1 cellular context compared by ENCODE assay signal in the genomic region with DNA sequence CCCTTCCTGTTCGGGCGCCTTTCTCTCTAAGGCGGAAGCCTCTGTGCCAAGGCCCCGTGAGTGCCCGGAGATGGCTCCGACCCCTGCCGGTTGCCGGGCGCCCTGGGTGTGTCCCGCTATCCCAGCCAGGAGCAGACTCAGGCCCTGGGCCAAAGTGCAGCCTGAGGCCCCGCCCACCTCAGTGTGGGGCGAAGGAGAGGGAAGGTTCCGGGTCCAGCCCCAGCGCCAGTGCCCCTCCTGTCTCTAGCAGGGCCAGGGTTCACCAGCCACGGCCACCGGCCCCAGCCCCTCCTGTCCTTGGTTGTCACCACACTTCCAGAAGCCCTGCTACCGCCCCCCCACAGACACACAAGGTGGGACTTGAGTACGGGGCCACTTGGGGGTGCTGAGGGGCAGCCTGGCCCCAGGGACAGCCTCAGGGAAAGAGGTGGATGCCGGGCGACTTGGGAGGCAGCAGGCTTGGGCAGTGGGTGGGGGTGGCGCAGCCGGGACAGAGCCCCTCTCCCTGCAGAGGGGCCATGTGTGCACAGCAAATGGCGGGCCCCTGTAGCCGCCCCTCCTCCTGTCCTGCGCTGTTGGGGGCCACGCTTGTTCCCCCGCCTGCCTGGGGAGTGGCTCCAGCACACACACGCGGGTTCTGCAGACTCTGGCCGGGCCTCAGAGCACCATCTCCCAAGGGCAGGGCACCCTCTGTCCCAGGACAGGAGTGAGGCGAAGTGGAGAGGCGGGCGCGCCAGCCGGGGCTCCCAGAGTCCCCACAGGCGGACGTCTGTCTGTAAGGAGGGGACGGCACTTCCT.
TF ChIP-seq lines count a peak whose summit lies in the region.

No MANE protein-coding gene starts in this region.

TF ChIP-seq in HepG2, 621 proteins besides CTCF, POLR2A, EP300 and RAD21 (continued from another document and continues in another):
- TF ChIP-seq, protein P1, sequence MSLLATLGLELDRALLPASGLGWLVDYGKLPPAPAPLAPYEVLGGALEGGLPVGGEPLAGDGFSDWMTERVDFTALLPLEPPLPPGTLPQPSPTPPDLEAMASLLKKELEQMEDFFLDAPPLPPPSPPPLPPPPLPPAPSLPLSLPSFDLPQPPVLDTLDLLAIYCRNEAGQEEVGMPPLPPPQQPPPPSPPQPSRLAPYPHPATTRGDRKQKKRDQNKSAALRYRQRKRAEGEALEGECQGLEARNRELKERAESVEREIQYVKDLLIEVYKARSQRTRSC (CRISPR knock-in tag; IDR thresholded peaks at IDR 0.05; ENCODE audit: low read depth), result 0 out of 2 replicates have a peak, but pooled peaks have one; percentile 14
- TF ChIP-seq, protein P2, sequence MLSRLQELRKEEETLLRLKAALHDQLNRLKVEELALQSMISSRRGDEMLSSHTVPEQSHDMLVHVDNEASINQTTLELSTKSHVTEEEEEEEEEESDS (CRISPR knock-in tag; IDR thresholded peaks at IDR 0.05; ENCODE audit: borderline replicate concordance), result no peak
- TF ChIP-seq ZNF816 (CRISPR knock-in tag; IDR thresholded peaks at IDR 0.05; ENCODE audit: borderline replicate concordance) (peak; percentile 92), RFXANK (CRISPR knock-in tag; IDR thresholded peaks at IDR 0.05) (no peak), NRL (CRISPR knock-in tag; IDR thresholded peaks at IDR 0.05; ENCODE audit: borderline replicate concordance) (no peak; the same call in 1 of the 2 replicates), ZBTB20 (CRISPR knock-in tag; IDR thresholded peaks at IDR 0.05; ENCODE audit: borderline replicate concordance, low read depth) (peak; percentile 48; the same call in 1 of the 2 replicates), ZNF235 (CRISPR knock-in tag; IDR thresholded peaks at IDR 0.05; ENCODE audit: borderline replicate concordance) (no peak), TGIF2 (CRISPR knock-in tag; IDR thresholded peaks at IDR 0.05) (0 out of 2 replicates have a peak, but pooled peaks have one; percentile 18), SNRNP70 (IDR thresholded peaks at IDR 0.05; ENCODE audit: low read depth, low read length) (no peak), SMAD9 (CRISPR knock-in tag; IDR thresholded peaks at IDR 0.05) (no peak), FOSL1 (CRISPR knock-in tag; IDR thresholded peaks at IDR 0.05; ENCODE audit: borderline replicate concordance) (no peak), SNAPC2 (CRISPR knock-in tag; IDR thresholded peaks at IDR 0.05) (peak; percentile 71; the same call in 1 of the 2 replicates), MAFK (conservative IDR thresholded peaks at IDR 0.05 in 1 of 2, IDR thresholded peaks at IDR 0.05 in 1 of 2; ENCODE audit: low read length in 2 of 2) (no peak), HOXD1 (CRISPR knock-in tag; IDR thresholded peaks at IDR 0.05) (peak; percentile 69; the same call in 1 of the 2 replicates), MAFG (CRISPR knock-in tag; IDR thresholded peaks at IDR 0.05) (no peak), SMYD3 (CRISPR knock-in tag; IDR thresholded peaks at IDR 0.05) (no peak), ZNF296 (CRISPR knock-in tag; conservative IDR thresholded peaks at IDR 0.05) (no peak; the same call in 1 of the 2 replicates), ZSCAN12 (CRISPR knock-in tag; IDR thresholded peaks at IDR 0.05) (peak; percentile 24; the same call in 1 of the 2 replicates), ONECUT2 (CRISPR knock-in tag; IDR thresholded peaks at IDR 0.05) (no peak), ZNF782 (CRISPR knock-in tag; IDR thresholded peaks at IDR 0.05; ENCODE audit: borderline replicate concordance) (no peak), GTF2F1 (IDR thresholded peaks at IDR 0.05; ENCODE audit: low read length) (no peak), ZNF552 (CRISPR knock-in tag; IDR thresholded peaks at IDR 0.05; ENCODE audit: borderline replicate concordance) (0 out of 2 replicates have a peak, but pooled peaks have one; percentile 23), ISX (CRISPR knock-in tag; conservative IDR thresholded peaks at IDR 0.05) (no peak), RELA (CRISPR knock-in tag; IDR thresholded peaks at IDR 0.05) (0 out of 2 replicates have a peak, but pooled peaks have one; percentile 23), ZNF446 (CRISPR knock-in tag; IDR thresholded peaks at IDR 0.05) (no peak), ZNF282 (IDR thresholded peaks at IDR 0.05; ENCODE audit: partially characterized antibody) (no peak), BRCA1 (CRISPR knock-in tag; IDR thresholded peaks at IDR 0.05) (no peak), ZNF496 (CRISPR knock-in tag; IDR thresholded peaks at IDR 0.05; ENCODE audit: insufficient replicate concordance) (no peak), NFE2 (CRISPR knock-in tag; IDR thresholded peaks at IDR 0.05) (no peak), ARNT2 (CRISPR knock-in tag; IDR thresholded peaks at IDR 0.05; ENCODE audit: low read depth) (no peak)
- TF ChIP-seq, protein P3, sequence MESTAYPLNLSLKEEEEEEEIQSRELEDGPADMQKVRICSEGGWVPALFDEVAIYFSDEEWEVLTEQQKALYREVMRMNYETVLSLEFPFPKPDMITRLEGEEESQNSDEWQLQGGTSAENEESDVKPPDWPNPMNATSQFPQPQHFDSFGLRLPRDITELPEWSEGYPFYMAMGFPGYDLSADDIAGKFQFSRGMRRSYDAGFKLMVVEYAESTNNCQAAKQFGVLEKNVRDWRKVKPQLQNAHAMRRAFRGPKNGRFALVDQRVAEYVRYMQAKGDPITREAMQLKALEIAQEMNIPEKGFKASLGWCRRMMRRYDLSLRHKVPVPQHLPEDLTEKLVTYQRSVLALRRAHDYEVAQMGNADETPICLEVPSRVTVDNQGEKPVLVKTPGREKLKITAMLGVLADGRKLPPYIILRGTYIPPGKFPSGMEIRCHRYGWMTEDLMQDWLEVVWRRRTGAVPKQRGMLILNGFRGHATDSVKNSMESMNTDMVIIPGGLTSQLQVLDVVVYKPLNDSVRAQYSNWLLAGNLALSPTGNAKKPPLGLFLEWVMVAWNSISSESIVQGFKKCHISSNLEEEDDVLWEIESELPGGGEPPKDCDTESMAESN (CRISPR knock-in tag; conservative IDR thresholded peaks at IDR 0.05), result 0 out of 2 replicates have a peak, but pooled peaks have one; percentile 30
- TF ChIP-seq, protein P4, sequence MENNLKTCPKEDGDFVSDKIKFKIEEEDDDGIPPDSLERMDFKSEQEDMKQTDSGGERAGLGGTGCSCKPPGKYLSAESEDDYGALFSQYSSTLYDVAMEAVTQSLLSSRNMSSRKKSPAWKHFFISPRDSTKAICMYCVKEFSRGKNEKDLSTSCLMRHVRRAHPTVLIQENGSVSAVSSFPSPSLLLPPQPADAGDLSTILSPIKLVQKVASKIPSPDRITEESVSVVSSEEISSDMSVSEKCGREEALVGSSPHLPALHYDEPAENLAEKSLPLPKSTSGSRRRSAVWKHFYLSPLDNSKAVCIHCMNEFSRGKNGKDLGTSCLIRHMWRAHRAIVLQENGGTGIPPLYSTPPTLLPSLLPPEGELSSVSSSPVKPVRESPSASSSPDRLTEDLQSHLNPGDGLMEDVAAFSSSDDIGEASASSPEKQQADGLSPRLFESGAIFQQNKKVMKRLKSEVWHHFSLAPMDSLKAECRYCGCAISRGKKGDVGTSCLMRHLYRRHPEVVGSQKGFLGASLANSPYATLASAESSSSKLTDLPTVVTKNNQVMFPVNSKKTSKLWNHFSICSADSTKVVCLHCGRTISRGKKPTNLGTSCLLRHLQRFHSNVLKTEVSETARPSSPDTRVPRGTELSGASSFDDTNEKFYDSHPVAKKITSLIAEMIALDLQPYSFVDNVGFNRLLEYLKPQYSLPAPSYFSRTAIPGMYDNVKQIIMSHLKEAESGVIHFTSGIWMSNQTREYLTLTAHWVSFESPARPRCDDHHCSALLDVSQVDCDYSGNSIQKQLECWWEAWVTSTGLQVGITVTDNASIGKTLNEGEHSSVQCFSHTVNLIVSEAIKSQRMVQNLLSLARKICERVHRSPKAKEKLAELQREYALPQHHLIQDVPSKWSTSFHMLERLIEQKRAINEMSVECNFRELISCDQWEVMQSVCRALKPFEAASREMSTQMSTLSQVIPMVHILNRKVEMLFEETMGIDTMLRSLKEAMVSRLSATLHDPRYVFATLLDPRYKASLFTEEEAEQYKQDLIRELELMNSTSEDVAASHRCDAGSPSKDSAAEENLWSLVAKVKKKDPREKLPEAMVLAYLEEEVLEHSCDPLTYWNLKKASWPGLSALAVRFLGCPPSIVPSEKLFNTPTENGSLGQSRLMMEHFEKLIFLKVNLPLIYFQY (CRISPR knock-in tag; IDR thresholded peaks at IDR 0.05; ENCODE audit: borderline replicate concordance), result peak; percentile 20; the same call in 1 of the 2 replicates
- TF ChIP-seq, protein P5, sequence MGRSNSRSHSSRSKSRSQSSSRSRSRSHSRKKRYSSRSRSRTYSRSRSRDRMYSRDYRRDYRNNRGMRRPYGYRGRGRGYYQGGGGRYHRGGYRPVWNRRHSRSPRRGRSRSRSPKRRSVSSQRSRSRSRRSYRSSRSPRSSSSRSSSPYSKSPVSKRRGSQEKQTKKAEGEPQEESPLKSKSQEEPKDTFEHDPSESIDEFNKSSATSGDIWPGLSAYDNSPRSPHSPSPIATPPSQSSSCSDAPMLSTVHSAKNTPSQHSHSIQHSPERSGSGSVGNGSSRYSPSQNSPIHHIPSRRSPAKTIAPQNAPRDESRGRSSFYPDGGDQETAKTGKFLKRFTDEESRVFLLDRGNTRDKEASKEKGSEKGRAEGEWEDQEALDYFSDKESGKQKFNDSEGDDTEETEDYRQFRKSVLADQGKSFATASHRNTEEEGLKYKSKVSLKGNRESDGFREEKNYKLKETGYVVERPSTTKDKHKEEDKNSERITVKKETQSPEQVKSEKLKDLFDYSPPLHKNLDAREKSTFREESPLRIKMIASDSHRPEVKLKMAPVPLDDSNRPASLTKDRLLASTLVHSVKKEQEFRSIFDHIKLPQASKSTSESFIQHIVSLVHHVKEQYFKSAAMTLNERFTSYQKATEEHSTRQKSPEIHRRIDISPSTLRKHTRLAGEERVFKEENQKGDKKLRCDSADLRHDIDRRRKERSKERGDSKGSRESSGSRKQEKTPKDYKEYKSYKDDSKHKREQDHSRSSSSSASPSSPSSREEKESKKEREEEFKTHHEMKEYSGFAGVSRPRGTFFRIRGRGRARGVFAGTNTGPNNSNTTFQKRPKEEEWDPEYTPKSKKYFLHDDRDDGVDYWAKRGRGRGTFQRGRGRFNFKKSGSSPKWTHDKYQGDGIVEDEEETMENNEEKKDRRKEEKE (IDR thresholded peaks at IDR 0.05), result no peak
- TF ChIP-seq, protein P6, sequence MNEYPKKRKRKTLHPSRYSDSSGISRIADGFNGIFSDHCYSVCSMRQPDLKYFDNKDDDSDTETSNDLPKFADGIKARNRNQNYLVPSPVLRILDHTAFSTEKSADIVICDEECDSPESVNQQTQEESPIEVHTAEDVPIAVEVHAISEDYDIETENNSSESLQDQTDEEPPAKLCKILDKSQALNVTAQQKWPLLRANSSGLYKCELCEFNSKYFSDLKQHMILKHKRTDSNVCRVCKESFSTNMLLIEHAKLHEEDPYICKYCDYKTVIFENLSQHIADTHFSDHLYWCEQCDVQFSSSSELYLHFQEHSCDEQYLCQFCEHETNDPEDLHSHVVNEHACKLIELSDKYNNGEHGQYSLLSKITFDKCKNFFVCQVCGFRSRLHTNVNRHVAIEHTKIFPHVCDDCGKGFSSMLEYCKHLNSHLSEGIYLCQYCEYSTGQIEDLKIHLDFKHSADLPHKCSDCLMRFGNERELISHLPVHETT (CRISPR knock-in tag; conservative IDR thresholded peaks at IDR 0.05), result peak; percentile 68; the same call in 1 of the 2 replicates
- TF ChIP-seq, protein P7, sequence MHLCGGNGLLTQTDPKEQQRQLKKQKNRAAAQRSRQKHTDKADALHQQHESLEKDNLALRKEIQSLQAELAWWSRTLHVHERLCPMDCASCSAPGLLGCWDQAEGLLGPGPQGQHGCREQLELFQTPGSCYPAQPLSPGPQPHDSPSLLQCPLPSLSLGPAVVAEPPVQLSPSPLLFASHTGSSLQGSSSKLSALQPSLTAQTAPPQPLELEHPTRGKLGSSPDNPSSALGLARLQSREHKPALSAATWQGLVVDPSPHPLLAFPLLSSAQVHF (CRISPR knock-in tag; IDR thresholded peaks at IDR 0.05), result no peak
- TF ChIP-seq, protein P8, sequence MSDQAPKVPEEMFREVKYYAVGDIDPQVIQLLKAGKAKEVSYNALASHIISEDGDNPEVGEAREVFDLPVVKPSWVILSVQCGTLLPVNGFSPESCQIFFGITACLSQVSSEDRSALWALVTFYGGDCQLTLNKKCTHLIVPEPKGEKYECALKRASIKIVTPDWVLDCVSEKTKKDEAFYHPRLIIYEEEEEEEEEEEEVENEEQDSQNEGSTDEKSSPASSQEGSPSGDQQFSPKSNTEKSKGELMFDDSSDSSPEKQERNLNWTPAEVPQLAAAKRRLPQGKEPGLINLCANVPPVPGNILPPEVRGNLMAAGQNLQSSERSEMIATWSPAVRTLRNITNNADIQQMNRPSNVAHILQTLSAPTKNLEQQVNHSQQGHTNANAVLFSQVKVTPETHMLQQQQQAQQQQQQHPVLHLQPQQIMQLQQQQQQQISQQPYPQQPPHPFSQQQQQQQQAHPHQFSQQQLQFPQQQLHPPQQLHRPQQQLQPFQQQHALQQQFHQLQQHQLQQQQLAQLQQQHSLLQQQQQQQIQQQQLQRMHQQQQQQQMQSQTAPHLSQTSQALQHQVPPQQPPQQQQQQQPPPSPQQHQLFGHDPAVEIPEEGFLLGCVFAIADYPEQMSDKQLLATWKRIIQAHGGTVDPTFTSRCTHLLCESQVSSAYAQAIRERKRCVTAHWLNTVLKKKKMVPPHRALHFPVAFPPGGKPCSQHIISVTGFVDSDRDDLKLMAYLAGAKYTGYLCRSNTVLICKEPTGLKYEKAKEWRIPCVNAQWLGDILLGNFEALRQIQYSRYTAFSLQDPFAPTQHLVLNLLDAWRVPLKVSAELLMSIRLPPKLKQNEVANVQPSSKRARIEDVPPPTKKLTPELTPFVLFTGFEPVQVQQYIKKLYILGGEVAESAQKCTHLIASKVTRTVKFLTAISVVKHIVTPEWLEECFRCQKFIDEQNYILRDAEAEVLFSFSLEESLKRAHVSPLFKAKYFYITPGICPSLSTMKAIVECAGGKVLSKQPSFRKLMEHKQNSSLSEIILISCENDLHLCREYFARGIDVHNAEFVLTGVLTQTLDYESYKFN (CRISPR knock-in tag; conservative IDR thresholded peaks at IDR 0.05), result peak; percentile 90
- TF ChIP-seq, protein P9, sequence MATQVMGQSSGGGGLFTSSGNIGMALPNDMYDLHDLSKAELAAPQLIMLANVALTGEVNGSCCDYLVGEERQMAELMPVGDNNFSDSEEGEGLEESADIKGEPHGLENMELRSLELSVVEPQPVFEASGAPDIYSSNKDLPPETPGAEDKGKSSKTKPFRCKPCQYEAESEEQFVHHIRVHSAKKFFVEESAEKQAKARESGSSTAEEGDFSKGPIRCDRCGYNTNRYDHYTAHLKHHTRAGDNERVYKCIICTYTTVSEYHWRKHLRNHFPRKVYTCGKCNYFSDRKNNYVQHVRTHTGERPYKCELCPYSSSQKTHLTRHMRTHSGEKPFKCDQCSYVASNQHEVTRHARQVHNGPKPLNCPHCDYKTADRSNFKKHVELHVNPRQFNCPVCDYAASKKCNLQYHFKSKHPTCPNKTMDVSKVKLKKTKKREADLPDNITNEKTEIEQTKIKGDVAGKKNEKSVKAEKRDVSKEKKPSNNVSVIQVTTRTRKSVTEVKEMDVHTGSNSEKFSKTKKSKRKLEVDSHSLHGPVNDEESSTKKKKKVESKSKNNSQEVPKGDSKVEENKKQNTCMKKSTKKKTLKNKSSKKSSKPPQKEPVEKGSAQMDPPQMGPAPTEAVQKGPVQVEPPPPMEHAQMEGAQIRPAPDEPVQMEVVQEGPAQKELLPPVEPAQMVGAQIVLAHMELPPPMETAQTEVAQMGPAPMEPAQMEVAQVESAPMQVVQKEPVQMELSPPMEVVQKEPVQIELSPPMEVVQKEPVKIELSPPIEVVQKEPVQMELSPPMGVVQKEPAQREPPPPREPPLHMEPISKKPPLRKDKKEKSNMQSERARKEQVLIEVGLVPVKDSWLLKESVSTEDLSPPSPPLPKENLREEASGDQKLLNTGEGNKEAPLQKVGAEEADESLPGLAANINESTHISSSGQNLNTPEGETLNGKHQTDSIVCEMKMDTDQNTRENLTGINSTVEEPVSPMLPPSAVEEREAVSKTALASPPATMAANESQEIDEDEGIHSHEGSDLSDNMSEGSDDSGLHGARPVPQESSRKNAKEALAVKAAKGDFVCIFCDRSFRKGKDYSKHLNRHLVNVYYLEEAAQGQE (IDR thresholded peaks at IDR 0.05; ENCODE audit: borderline replicate concordance in 1 of 2, low read depth in 1 of 2, low read length in 2 of 2), result 0 out of 4 replicates have a peak, but pooled peaks of 1 of the 2 experiments have one; percentile 7
